ENCODE assay signal across 22 cellular contexts in the genomic region with DNA sequence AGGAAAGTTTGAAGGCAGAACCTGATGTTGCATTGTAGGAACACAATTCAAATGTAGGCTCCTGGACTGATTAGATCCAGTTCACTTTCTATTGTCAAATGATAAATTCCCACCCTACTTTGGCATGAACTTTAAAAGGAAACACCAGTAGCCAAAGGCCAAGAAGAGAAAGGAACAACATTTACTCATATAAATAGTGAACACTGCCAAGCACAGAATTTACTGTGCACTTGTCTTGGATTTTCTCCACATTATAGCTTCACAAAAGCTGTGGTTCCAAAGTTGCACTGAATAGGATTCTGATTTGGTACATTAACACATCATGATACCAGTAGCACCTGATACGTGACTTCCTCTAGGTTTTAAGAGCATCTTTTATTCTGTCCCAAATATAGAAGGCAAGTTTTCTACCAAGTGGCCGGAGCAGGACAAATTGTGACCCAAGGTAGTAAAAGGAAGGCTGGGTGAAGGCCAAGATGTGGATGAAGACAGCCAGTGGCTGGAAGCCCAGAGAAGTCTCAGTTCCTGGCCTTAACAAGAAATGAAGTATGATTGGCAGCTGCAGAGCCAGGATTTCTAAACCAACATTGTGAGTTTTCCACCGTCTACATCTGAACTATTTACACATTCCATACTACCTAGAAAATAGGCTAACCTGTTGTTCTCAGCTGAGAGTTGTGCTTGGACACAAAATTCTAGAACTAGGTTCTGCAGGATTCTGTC.
A peak's percentile ranks its signal among the peaks of the same experiment; 100 is the strongest.
DNase-seq lines count a peak whose midpoint lies in the region; ATAC-seq and TF ChIP-seq lines count a peak whose summit lies in the region.
"Had no signal": no experiment of that assay in that cellular context is flagged by ENCODE, and none has a peak within 500 bp of the region (broad histone marks: within the 10 kb centered on the region; RNA-seq: fewer than 3 reads in every experiment).

No MANE protein-coding gene starts in this region.

- H3K27me3 ChIP-seq in breast epithelium (no peaks in the 10 kb centered on the region), right cardiac atrium (ENCODE audit: control insufficient read depth, insufficient read depth) (no peaks in the 10 kb centered on the region), prostate gland (replicated peaks; ENCODE audit: insufficient read depth) (no peaks in the 10 kb centered on the region), upper lobe of right lung (no peaks in the 10 kb centered on the region)
- H3K27me3 ChIP-seq: colonic mucosa, Peyer's patch had no signal

- BruUV-seq in MCF 10A (replicated peaks; lab: Mats Ljungman, UMichigan): no TSS peak

- H3K4me1 ChIP-seq in breast epithelium (peaks cover 3 to 13% of the 10 kb centered on the region in 2 donors), right cardiac atrium (ENCODE audit: control insufficient read depth, insufficient read depth, low read length) (peaks cover 5% of the 10 kb centered on the region), prostate gland (replicated peaks) (peaks cover 12% of the 10 kb centered on the region), upper lobe of right lung (peaks cover 21% of the 10 kb centered on the region)
- H3K4me1 ChIP-seq: colonic mucosa, Peyer's patch had no signal

- H3K36me3 ChIP-seq in breast epithelium: no peaks in the 10 kb centered on the region
- no peaks in the 10 kb centered on the region for H3K36me3 ChIP-seq in prostate gland
- H3K36me3 ChIP-seq in upper lobe of right lung: no peaks in the 10 kb centered on the region
- H3K36me3 ChIP-seq: colonic mucosa, Peyer's patch had no signal

- WGBS in right cardiac atrium: 23% methylated on average over 3 of the region's 3 CpGs
- WGBS in prostate gland: 7% methylated on average over 3 of the region's 3 CpGs

- no peak overlapping the region for H3K4me3 ChIP-seq in breast epithelium
- H3K4me3 ChIP-seq in right cardiac atrium (ENCODE audit: low read length): no peak overlapping the region
- no peak overlapping the region for H3K4me3 ChIP-seq in prostate gland
- H3K4me3 ChIP-seq in upper lobe of right lung: no peak overlapping the region
- H3K4me3 ChIP-seq: colonic mucosa, GM23248, Peyer's patch, skin epidermis had no signal

- H3K9me3 ChIP-seq in breast epithelium (no peaks in the 10 kb centered on the region), right cardiac atrium (ENCODE audit: control insufficient read depth, low read length) (no peaks in the 10 kb centered on the region), prostate gland (no peaks in the 10 kb centered on the region), upper lobe of right lung (no peaks in the 10 kb centered on the region)
- H3K9me3 ChIP-seq: colonic mucosa, Peyer's patch had no signal

- DNase-seq in breast epithelium (ENCODE audit: low spot score in 2 of 2) (peak in 1 of 2 donors; percentile 28), MCF 10A (ENCODE audit: unreplicated experiment) (no peak), right cardiac atrium (peak in 1 of 3 donors; percentile 59), prostate gland (ENCODE audit: low spot score) (peak; percentile 87), upper lobe of right lung (no peak), DMS153 (lab: John Stamatoyannopoulos, UW) (no peak)
- no peak for DNase-seq in effector memory CD8-positive, alpha-beta T cell
- DNase-seq in stimulated activated CD4-positive, alpha-beta T cell treated with anti-CD3 and anti-CD28 coated beads, Interleukin-4, amount 100 ng/mL, for 1 hour: no peak
- DNase-seq: activated CD4-positive, alpha-beta T cell treated with anti-CD3 and anti-CD28 coated beads for 36 hours; activated CD8-positive, alpha-beta memory T cell treated with anti-CD3 and anti-CD28 coated beads, Interleukin-2, amount 50 U/mL, for 4 hours; activated gamma-delta T cell; colonic mucosa; DMS 273 treated with DMSO at 0.1 percent for 48 hours; GM23248; NCI-H1105; NCI-H82; Peyer's patch; stimulated activated CD4-positive, alpha-beta T cell treated with anti-CD3 and anti-CD28 coated beads, Interleukin-4, amount 100 ng/mL, for 4 hours had no signal

- H3K4me1 Mint-ChIP-seq in MCF 10A (ENCODE audit: insufficient read depth, unreplicated experiment): no peaks in the 10 kb centered on the region
- H3K4me1 Mint-ChIP-seq in effector memory CD8-positive, alpha-beta T cell (ENCODE audit: low read depth in 2 of 2): no peaks in the 10 kb centered on the region
- H3K4me1 Mint-ChIP-seq: activated CD4-positive, alpha-beta T cell treated with anti-CD3 and anti-CD28 coated beads for 36 hours; IgD-negative memory B cell had no signal

- no peak overlapping the region for H3K27ac Mint-ChIP-seq in MCF 10A (ENCODE audit: low read depth, unreplicated experiment)
- no peak overlapping the region for H3K27ac Mint-ChIP-seq in effector memory CD8-positive, alpha-beta T cell
- H3K27ac Mint-ChIP-seq: activated CD4-positive, alpha-beta T cell treated with anti-CD3 and anti-CD28 coated beads for 36 hours; IgD-negative memory B cell had no signal

- H3K4me3 Mint-ChIP-seq in MCF 10A (ENCODE audit: unreplicated experiment): no peak overlapping the region
- no peak overlapping the region for H3K4me3 Mint-ChIP-seq in effector memory CD8-positive, alpha-beta T cell
- H3K4me3 Mint-ChIP-seq: activated CD4-positive, alpha-beta T cell treated with anti-CD3 and anti-CD28 coated beads for 36 hours; IgD-negative memory B cell had no signal

- intact Hi-C loops in breast epithelium (cut with DNase I; ENCODE audit: low total_unique reads) (no loop called here), MCF 10A (cut with micrococcal nuclease) (no loop called here), right cardiac atrium (cut with DNase I) (no loop called here), prostate gland (cut with DNase I) (no loop called here), upper lobe of right lung (cut with DNase I) (no loop called here)

- POLR2A ChIA-PET in MCF 10A (lab: Yijun Ruan, JAX): no interaction called here

- no peaks in the 10 kb centered on the region for H3K27me3 Mint-ChIP-seq in MCF 10A (ENCODE audit: insufficient read depth, unreplicated experiment)
- H3K27me3 Mint-ChIP-seq in effector memory CD8-positive, alpha-beta T cell: no peaks in the 10 kb centered on the region
- H3K27me3 Mint-ChIP-seq: activated CD4-positive, alpha-beta T cell treated with anti-CD3 and anti-CD28 coated beads for 36 hours; IgD-negative memory B cell had no signal

- no peaks in the 10 kb centered on the region for H3K36me3 Mint-ChIP-seq in MCF 10A (ENCODE audit: insufficient read depth, unreplicated experiment)
- H3K36me3 Mint-ChIP-seq in effector memory CD8-positive, alpha-beta T cell (ENCODE audit: insufficient read depth): no peaks in the 10 kb centered on the region
- H3K36me3 Mint-ChIP-seq: IgD-negative memory B cell had no signal

- no peak for TF ChIP-seq POLR2A in breast epithelium (IDR thresholded peaks at IDR 0.05)
- no peak for TF ChIP-seq POLR2A in prostate gland (IDR thresholded peaks at IDR 0.05)

- ATAC-seq in right cardiac atrium (peak; percentile 82 to 85), upper lobe of right lung (peak; percentile 47)
- ATAC-seq in effector memory CD8-positive, alpha-beta T cell (replicated peaks): no peak
- ATAC-seq: activated CD4-positive, alpha-beta T cell treated with anti-CD3 and anti-CD28 coated beads for 36 hours; SK-N-SH treated with all-trans-retinoic acid at 6 μM for 48 hours had no signal

- TF ChIP-seq CTCF in breast epithelium (IDR thresholded peaks at IDR 0.05) (no peak), MCF 10A (IDR thresholded peaks at IDR 0.05; ENCODE audit: unreplicated experiment) (no peak), prostate gland (IDR thresholded peaks at IDR 0.05) (no peak), upper lobe of right lung (IDR thresholded peaks at IDR 0.05) (no peak)

- no peaks in the 10 kb centered on the region for H3K9me3 Mint-ChIP-seq in MCF 10A (ENCODE audit: unreplicated experiment)
- peaks cover 0 to 2% of the 10 kb centered on the region in 2 donors for H3K9me3 Mint-ChIP-seq in effector memory CD8-positive, alpha-beta T cell

- H3K27ac ChIP-seq in breast epithelium (peak overlapping the region; percentile 60 to 68), right cardiac atrium (ENCODE audit: low read length) (no peak overlapping the region), prostate gland (peak overlapping the region; percentile 28 to 42), upper lobe of right lung (no peak overlapping the region)
- H3K27ac ChIP-seq: colonic mucosa, epithelial cell of prostate, GM23248 had no signal

- CTCF ChIA-PET in MCF 10A (lab: Yijun Ruan, JAX): interaction anchor here (0.6 to 1.0 kb wide), 3 partner anchors 10 to 154 kb away, joined by 3 to 4 read pairs (median 4); no protein-coding TSS in a partner anchor

Comparison
In these comparisons a context has a peak if more than half of its experiments do, and no peak if none do; other contexts are left out.
1. H3K27ac ChIP-seq: peak in breast epithelium (2 of 2) and prostate gland (2 of 2); none in right cardiac atrium (single experiment) and upper lobe of right lung (single experiment).